Comparison of ENCODE assay signal across 1 cellular context in the genomic region with DNA sequence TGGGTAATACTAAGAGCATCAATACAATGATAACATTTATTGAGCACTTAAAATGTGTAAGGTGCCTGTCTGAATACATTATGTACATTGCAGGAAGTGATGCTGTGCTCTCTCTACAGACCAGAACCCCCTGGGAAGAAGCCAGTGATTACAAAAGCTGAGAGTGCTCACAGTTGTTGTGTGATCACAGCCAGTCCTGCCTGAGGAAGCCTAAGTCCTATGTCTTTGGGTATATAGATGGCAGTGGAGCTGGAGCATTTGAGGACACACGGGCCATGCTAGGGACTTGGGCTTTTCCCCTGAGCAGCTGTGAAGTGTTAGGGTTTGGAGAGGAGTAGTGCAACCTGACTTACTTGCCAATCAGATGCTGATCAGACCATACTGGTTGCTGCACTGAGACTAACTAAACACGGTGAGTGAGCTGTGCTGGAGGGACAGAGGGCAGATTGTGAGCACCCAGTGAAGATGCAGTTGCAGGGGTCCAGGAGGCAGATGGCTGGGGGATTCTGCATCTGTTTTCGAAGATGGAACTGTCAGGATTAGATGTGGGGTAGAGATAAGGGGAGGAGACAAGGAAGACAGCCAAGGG.
TF ChIP-seq lines count a peak whose summit lies in the region.

No MANE protein-coding gene starts in this region.

TF ChIP-seq in H1, 55 proteins besides CTCF, POLR2A, EP300 and RAD21:
- TF ChIP-seq SIN3A (conservative IDR thresholded peaks at IDR 0.05 in 1 of 2, IDR thresholded peaks at IDR 0.05 in 1 of 2; ENCODE audit: low read depth in 1 of 2, low read length in 2 of 2): no peak
- no peak for TF ChIP-seq MAFK (IDR thresholded peaks at IDR 0.05; ENCODE audit: low read depth, low read length)
- TF ChIP-seq TAF7 (optimal IDR thresholded peaks at IDR 0.05; ENCODE audit: borderline replicate concordance, low read depth, low read length): no peak
- no peak for TF ChIP-seq SP1 (IDR thresholded peaks at IDR 0.05; ENCODE audit: low read depth, low read length)
- TF ChIP-seq EZH2 (IDR thresholded peaks at IDR 0.05; ENCODE audit: low read depth, low read length, severe bottlenecking): no peak
- no peak for TF ChIP-seq JUN (IDR thresholded peaks at IDR 0.05; ENCODE audit: low read depth, low read length)
- TF ChIP-seq KDM1A (IDR thresholded peaks at IDR 0.05; ENCODE audit: borderline replicate concordance, low read length): no peak
- no peak for TF ChIP-seq KDM5A (IDR thresholded peaks at IDR 0.05; ENCODE audit: low read length)
- no peak for TF ChIP-seq ASH2L (IDR thresholded peaks at IDR 0.05; ENCODE audit: low read length)
- no peak for TF ChIP-seq CBX5 (IDR thresholded peaks at IDR 0.05; ENCODE audit: low read depth, low read length)
- TF ChIP-seq EGR1 (IDR thresholded peaks at IDR 0.05; ENCODE audit: borderline replicate concordance, low read depth, low read length): no peak
- no peak for TF ChIP-seq ATF3 (IDR thresholded peaks at IDR 0.05; ENCODE audit: insufficient read depth, low read depth, low read length)
TF ChIP-seq in H1: peak in this region for 0.
